Comparison of ENCODE assay signal across 10 cellular contexts in genomic region chr7:131538071-131538790, GRCh38. TPM values are rescaled to one million over a fixed set of nuclear protein-coding genes. Genes with fewer than 3 reads are reported as not detected.
DNase-seq lines count a peak whose midpoint lies in the region; ATAC-seq and TF ChIP-seq lines count a peak whose summit lies in the region.
"Had no signal": no experiment of that assay in that cellular context is flagged by ENCODE, and none has a peak within 500 bp of the region (broad histone marks: within the 10 kb centered on the region; RNA-seq: fewer than 3 reads in every experiment).

No MANE protein-coding gene starts in this region.

- intact Hi-C loops in Panc1 (cut with micrococcal nuclease; ENCODE audit: unreplicated experiment): no loop called here

- no peaks in the 10 kb centered on the region for H3K9me3 Mint-ChIP-seq in neural crest cell
- H3K9me3 Mint-ChIP-seq: activated naive CD4-positive, alpha-beta T cell treated with anti-CD3 and anti-CD28 coated beads, Interleukin-2, amount 50 U/mL, for 24 hours; natural killer cell had no signal

- H3K27me3 ChIP-seq in Panc1 (ENCODE audit: control insufficient read depth, insufficient read depth, low read length): no peaks in the 10 kb centered on the region

- H3K27ac Mint-ChIP-seq in neural crest cell (ENCODE audit: unreplicated experiment): peak overlapping the region; percentile 81
- H3K27ac Mint-ChIP-seq: activated naive CD4-positive, alpha-beta T cell treated with anti-CD3 and anti-CD28 coated beads, Interleukin-2, amount 50 U/mL, for 24 hours; natural killer cell had no signal

- TF ChIP-seq CTCF in AG10803 (conservative IDR thresholded peaks at IDR 0.05; ENCODE audit: low read length) (no peak), Panc1 (IDR thresholded peaks at IDR 0.05) (no peak), fibroblast of pulmonary artery (IDR thresholded peaks at IDR 0.05; ENCODE audit: low read length, missing control alignments) (no peak), neural crest cell (conservative IDR thresholded peaks at IDR 0.05) (no peak)

- H3K4me3 Mint-ChIP-seq in neural crest cell: no peak overlapping the region
- H3K4me3 Mint-ChIP-seq: activated naive CD4-positive, alpha-beta T cell treated with anti-CD3 and anti-CD28 coated beads, Interleukin-2, amount 50 U/mL, for 24 hours; natural killer cell had no signal

- no peaks in the 10 kb centered on the region for H3K9me3 ChIP-seq in Panc1 (ENCODE audit: control insufficient read depth, insufficient read depth, low read depth, low read length)

- H3K27me3 Mint-ChIP-seq in neural crest cell (ENCODE audit: low read depth): peaks cover 4% of the 10 kb centered on the region
- H3K27me3 Mint-ChIP-seq: activated naive CD4-positive, alpha-beta T cell treated with anti-CD3 and anti-CD28 coated beads, Interleukin-2, amount 50 U/mL, for 24 hours had no signal

- BruUV-seq in Panc1 (replicated peaks; lab: Mats Ljungman, UMichigan): no TSS peak

- no peak overlapping the region for H3K27ac ChIP-seq in Panc1 (ENCODE audit: low read length)

- POLR2A ChIA-PET in Panc1 (lab: Charles Lee): interaction anchor here (0.6 kb wide), 1 partner anchor 67 kb away, joined by 4 read pairs; no protein-coding TSS in a partner anchor

- in situ Hi-C loops in Panc1 (cut with HindIII; ENCODE audit: low pct_unique_long_range_greater_than_20kb, low sequenced_read_pairs): no loop called here

- peaks cover 12% of the 10 kb centered on the region for H3K4me1 ChIP-seq in Panc1 (ENCODE audit: control insufficient read depth, insufficient read depth, low read length)

- DNase-seq in AG10803 (ENCODE audit: low read depth): peak; percentile 57
- no peak for DNase-seq in Panc1 (ENCODE audit: low read depth, low spot score)
- peak; percentile 24 for DNase-seq in fibroblast of pulmonary artery (ENCODE audit: low read depth)
- no peak for DNase-seq in neural crest cell (ENCODE audit: low read depth, low spot score)
- no peak for DNase-seq in NK-92 treated with Interleukin-12 subunit alpha and Interleukin-12 subunit beta, amount 100 ng/mL, for 24 hours (lab: John Stamatoyannopoulos, UW)
- no peak for DNase-seq in SK-N-DZ (ENCODE audit: low spot score)
- no peak for DNase-seq in activated naive CD4-positive, alpha-beta T cell (lab: John Stamatoyannopoulos, UW)
- DNase-seq: natural killer cell had no signal

- H3K4me3 ChIP-seq in AG10803 (ENCODE audit: low read length) (no peak overlapping the region), Panc1 (ENCODE audit: low read depth in 2 of 2, low read length in 2 of 2) (no peak overlapping the region), fibroblast of pulmonary artery (replicated peaks; ENCODE audit: low read depth, low read length) (no peak overlapping the region)

- CTCF ChIA-PET in Panc1 (lab: Charles Lee): interaction anchor here (0.6 kb wide), 2 partner anchors 23 to 49 kb away, joined by 3 to 4 read pairs; no protein-coding TSS in a partner anchor

- ATAC-seq in Panc1 (peak; percentile 55), HG03095 (IDR thresholded peaks at IDR 0.05; ENCODE audit: unreplicated experiment) (no peak)
- ATAC-seq: natural killer cell had no signal

- H3K36me3 ChIP-seq in Panc1 (ENCODE audit: control insufficient read depth, insufficient read depth, low read length): no peaks in the 10 kb centered on the region

- H3K36me3 Mint-ChIP-seq in neural crest cell (ENCODE audit: low read depth): no peaks in the 10 kb centered on the region
- H3K36me3 Mint-ChIP-seq: activated naive CD4-positive, alpha-beta T cell treated with anti-CD3 and anti-CD28 coated beads, Interleukin-2, amount 50 U/mL, for 24 hours; natural killer cell had no signal

- peaks cover 5% of the 10 kb centered on the region for H3K4me1 Mint-ChIP-seq in neural crest cell
- H3K4me1 Mint-ChIP-seq: activated naive CD4-positive, alpha-beta T cell treated with anti-CD3 and anti-CD28 coated beads, Interleukin-2, amount 50 U/mL, for 24 hours; natural killer cell had no signal

RNA-seq across cellular contexts. Expression of gene PODXL, which starts 18.2 kb away (rescaled TPM):
- 32.3 TPM for total RNA-seq in Panc1 (2021; ENCODE audit: unreplicated experiment)
- 34.7 TPM for polyA plus RNA-seq in Panc1 (2012; ENCODE audit: insufficient read length)
- 21.4 and 22.5 TPM in 2 replicates for total RNA-seq in neural crest cell
- polyA plus RNA-seq in SK-N-DZ (2014; cell fraction: cytosol; rRNA removed): 7.7 and 9.2 TPM in 2 replicates
- 9.1 and 12.6 TPM in 2 replicates for polyA plus RNA-seq in SK-N-DZ (2014; cell fraction: nucleus; rRNA removed)

Comparison
In these comparisons a context has a peak if more than half of its experiments do, and no peak if none do; other contexts are left out.
1. DNase-seq: peak in AG10803 (single experiment) and fibroblast of pulmonary artery (single experiment); none in Panc1 (single experiment), neural crest cell (single experiment), NK-92 treated with Interleukin-12 subunit alpha and Interleukin-12 subunit beta, amount 100 ng/mL, for 24 hours (single experiment), SK-N-DZ (single experiment) and activated naive CD4-positive, alpha-beta T cell (0 of 4).